Comparison of ENCODE assay signal across 13 cellular contexts in the genomic region with DNA sequence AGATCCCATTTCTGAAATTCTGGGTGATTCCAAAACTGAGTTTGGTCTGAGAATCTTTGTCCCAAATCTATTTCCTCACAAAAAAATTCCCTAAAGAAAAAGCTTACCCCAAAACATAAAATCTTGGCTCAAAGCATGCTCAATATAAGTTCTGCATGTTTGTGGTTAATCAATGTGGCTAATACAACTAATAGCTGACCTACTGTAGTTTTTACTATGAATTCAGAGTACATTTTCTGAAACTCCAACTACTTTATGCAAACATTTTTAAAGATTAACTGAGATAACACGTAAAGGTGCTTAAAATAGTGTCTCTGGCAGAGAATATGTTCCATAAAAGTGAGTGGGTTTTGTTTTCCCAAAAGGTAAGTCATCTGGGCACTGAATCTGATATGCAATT.
DNase-seq lines count a peak whose midpoint lies in the region; ATAC-seq, FAIRE-seq and TF ChIP-seq lines count a peak whose summit lies in the region.
"Had no signal": no experiment of that assay in that cellular context is flagged by ENCODE, and none has a peak within 500 bp of the region (broad histone marks: within the 10 kb centered on the region; RNA-seq: fewer than 3 reads in every experiment).

No MANE protein-coding gene starts in this region.

- H3K27ac ChIP-seq in CD4-positive, CD25-positive, alpha-beta regulatory T cell (ENCODE audit: insufficient read depth, low read length, poor library complexity, severe bottlenecking) = no peak overlapping the region
- peak overlapping the region; percentile 65 for H3K27ac ChIP-seq in ascending aorta

- H3K4me3 ChIP-seq in CD4-positive, CD25-positive, alpha-beta regulatory T cell (ENCODE audit: low read depth, low read length) = no peak overlapping the region
- H3K4me3 ChIP-seq in ascending aorta (no peak overlapping the region), MG63 (no peak overlapping the region)
- H3K4me3 ChIP-seq: heart left ventricle had no signal

- no peak for DNase-seq in CD4-positive, CD25-positive, alpha-beta regulatory T cell
- DNase-seq in HFFc6 (no peak), ascending aorta (ENCODE audit: low spot score in 2 of 2) (no peak), nephron progenitor cell (no peak), HK-2 (ENCODE audit: unreplicated experiment) (no peak), MG63 (no peak), RCC 7860 (ENCODE audit: low spot score) (no peak), T-helper 1 cell (no peak)
- DNase-seq: activated T-cell treated with anti-CD3 and anti-CD28 coated beads, Interleukin-2, amount 50 U/mL, for 1 hour; CD8-positive, alpha-beta T cell; heart left ventricle; MV-4-11; NCI-H82 had no signal

- intact Hi-C loops in ascending aorta (cut with DNase I) = loop anchor here (5.0 kb wide), 2 partner anchors 283 to 383 kb away; no protein-coding TSS in a partner anchor

- H3K27ac Mint-ChIP-seq in CD4-positive, CD25-positive, alpha-beta regulatory T cell = peak overlapping the region in 2 of 3 donors; percentile 33 to 77
- H3K27ac Mint-ChIP-seq in HFFc6 = peak overlapping the region; percentile 93
- peak overlapping the region; percentile 47 for H3K27ac Mint-ChIP-seq in nephron progenitor cell
- H3K27ac Mint-ChIP-seq: CD8-positive, alpha-beta T cell had no signal

- H3K4me1 ChIP-seq in CD4-positive, CD25-positive, alpha-beta regulatory T cell (ENCODE audit: control insufficient read depth, insufficient read depth, low read length, poor library complexity, severe bottlenecking) = peaks cover 21% of the 10 kb centered on the region
- peaks cover 14 to 65% of the 10 kb centered on the region in 2 donors for H3K4me1 ChIP-seq in ascending aorta

- H3K36me3 Mint-ChIP-seq in CD4-positive, CD25-positive, alpha-beta regulatory T cell = no peaks in the 10 kb centered on the region
- peaks cover 5% of the 10 kb centered on the region; the same call in 1 of the 2 replicates for H3K36me3 Mint-ChIP-seq in HFFc6 (ENCODE audit: low read depth)
- H3K36me3 Mint-ChIP-seq in nephron progenitor cell (ENCODE audit: low read depth) = no peaks in the 10 kb centered on the region
- H3K36me3 Mint-ChIP-seq: CD8-positive, alpha-beta T cell had no signal

- no peaks in the 10 kb centered on the region for H3K9me3 ChIP-seq in CD4-positive, CD25-positive, alpha-beta regulatory T cell (ENCODE audit: control insufficient read depth in 2 of 2, low read length in 2 of 2)
- H3K9me3 ChIP-seq in ascending aorta (no peaks in the 10 kb centered on the region), MG63 (no peaks in the 10 kb centered on the region; the same call in 1 of the 2 replicates)
- H3K9me3 ChIP-seq: heart left ventricle had no signal

- no peaks in the 10 kb centered on the region for H3K9me3 Mint-ChIP-seq in CD4-positive, CD25-positive, alpha-beta regulatory T cell
- H3K9me3 Mint-ChIP-seq in HFFc6 (no peaks in the 10 kb centered on the region), nephron progenitor cell (no peaks in the 10 kb centered on the region)
- H3K9me3 Mint-ChIP-seq: CD8-positive, alpha-beta T cell had no signal

- peak overlapping the region in 2 of 4 donors; percentile 15 to 31 for H3K4me3 Mint-ChIP-seq in CD4-positive, CD25-positive, alpha-beta regulatory T cell
- H3K4me3 Mint-ChIP-seq in HFFc6 (peak overlapping the region; percentile 83), nephron progenitor cell (no peak overlapping the region)
- H3K4me3 Mint-ChIP-seq: CD8-positive, alpha-beta T cell had no signal

- ATAC-seq in CD4-positive, CD25-positive, alpha-beta regulatory T cell (ENCODE audit: low read depth in 2 of 2) = no peak
- ATAC-seq: CD8-positive, alpha-beta T cell had no signal

- no peak for FAIRE-seq in RCC 7860 (lab: Jason Lieb, UNC)

- TF ChIP-seq CTCF in HFFc6 (IDR thresholded peaks at IDR 0.05) (no peak), ascending aorta (IDR thresholded peaks at IDR 0.05) (no peak), nephron progenitor cell (IDR thresholded peaks at IDR 0.05) (no peak)

- no peaks in the 10 kb centered on the region for H3K27me3 ChIP-seq in CD4-positive, CD25-positive, alpha-beta regulatory T cell (ENCODE audit: control insufficient read depth, insufficient read depth, low read length)
- H3K27me3 ChIP-seq in ascending aorta (no peaks in the 10 kb centered on the region), MG63 (no peaks in the 10 kb centered on the region)
- H3K27me3 ChIP-seq: heart left ventricle had no signal

- H3K36me3 ChIP-seq in CD4-positive, CD25-positive, alpha-beta regulatory T cell (ENCODE audit: control insufficient read depth, insufficient read depth, low read length) = no peaks in the 10 kb centered on the region
- H3K36me3 ChIP-seq in ascending aorta = no peaks in the 10 kb centered on the region
- H3K36me3 ChIP-seq in MG63 = no peaks in the 10 kb centered on the region
- H3K36me3 ChIP-seq: heart left ventricle had no signal

- H3K4me1 Mint-ChIP-seq in CD4-positive, CD25-positive, alpha-beta regulatory T cell = peaks cover 38 to 49% (median 42%) of the 10 kb centered on the region in 4 donors
- peaks cover 73% of the 10 kb centered on the region for H3K4me1 Mint-ChIP-seq in HFFc6 (ENCODE audit: low read depth)
- H3K4me1 Mint-ChIP-seq in nephron progenitor cell = peaks cover 45% of the 10 kb centered on the region

- no peaks in the 10 kb centered on the region for H3K27me3 Mint-ChIP-seq in CD4-positive, CD25-positive, alpha-beta regulatory T cell
- no peaks in the 10 kb centered on the region; the same call in none of the 2 replicates for H3K27me3 Mint-ChIP-seq in HFFc6 (ENCODE audit: insufficient read depth)
- H3K27me3 Mint-ChIP-seq in nephron progenitor cell (ENCODE audit: low read depth, poor library complexity) = peaks cover 3% of the 10 kb centered on the region
